Comparison of ENCODE assay signal across 17 cellular contexts in genomic region chr6:47357827-47358226, GRCh38. TPM values are rescaled to one million over a fixed set of nuclear protein-coding genes. Genes with fewer than 3 reads are reported as not detected.
A peak's percentile ranks its signal among the peaks of the same experiment; 100 is the strongest.
DNase-seq lines count a peak whose midpoint lies in the region; ATAC-seq, FAIRE-seq and TF ChIP-seq lines count a peak whose summit lies in the region.
"Had no signal": no experiment of that assay in that cellular context is flagged by ENCODE, and none has a peak within 500 bp of the region (broad histone marks: within the 10 kb centered on the region; RNA-seq: fewer than 3 reads in every experiment).

No MANE protein-coding gene starts in this region.

- no peak for FAIRE-seq in pancreas (lab: Jason Lieb, UNC)
- FAIRE-seq: H54 had no signal

- DNase-seq in CD1c-positive myeloid dendritic cell (ENCODE audit: extremely low spot score) (peak; percentile 69), SW480 (ENCODE audit: low spot score) (no peak), pancreas (no peak), H4 (ENCODE audit: low spot score) (no peak)
- DNase-seq: activated CD4-positive, alpha-beta T cell treated with anti-CD3 and anti-CD28 coated beads, Interleukin-2, amount 50 U/mL, for 1 hour; head of caudate nucleus; Kasumi-1; NCI-H524 treated with DMSO at 0.1 percent for 48 hours; occipital lobe; stimulated activated CD4-positive, alpha-beta T cell treated with anti-CD3 and anti-CD28 coated beads, Interleukin-2, amount 100 ng/mL, for 48 hours had no signal

- no peaks in the 10 kb centered on the region for H3K27me3 ChIP-seq in pancreas
- no peaks in the 10 kb centered on the region for H3K27me3 ChIP-seq in gastroesophageal sphincter

- H3K27ac ChIP-seq in pancreas, result no peak overlapping the region
- H3K27ac ChIP-seq in gastroesophageal sphincter, result no peak overlapping the region
- H3K27ac ChIP-seq: coronary artery had no signal

- H3K4me1 ChIP-seq in pancreas, result no peaks in the 10 kb centered on the region
- H3K4me1 ChIP-seq in gastroesophageal sphincter, result no peaks in the 10 kb centered on the region

- 65 to 68% methylated on average over 2 of the region's 2 CpGs for WGBS in pancreas, 2 donors
- 54 to 100% methylated on average over 1 to 2 of the region's 2 CpGs for WGBS in gastroesophageal sphincter (ENCODE audit: low coverage in 1 of 2), 2 donors

- no peak overlapping the region for H3K4me3 ChIP-seq in pancreas
- H3K4me3 ChIP-seq in gastroesophageal sphincter, result no peak overlapping the region
- H3K4me3 ChIP-seq: coronary artery had no signal

- no peak for TF ChIP-seq POLR2A in gastroesophageal sphincter (IDR thresholded peaks at IDR 0.05)

- no peak for TF ChIP-seq EP300 in gastroesophageal sphincter (IDR thresholded peaks at IDR 0.05)

- intact Hi-C loops in pancreas (cut with DNase I), result no loop called here

- no peak for TF ChIP-seq CTCF in pancreas (IDR thresholded peaks at IDR 0.05)
- TF ChIP-seq CTCF in gastroesophageal sphincter (IDR thresholded peaks at IDR 0.05), result no peak

- H3K36me3 ChIP-seq in pancreas (no peaks in the 10 kb centered on the region), gastroesophageal sphincter (no peaks in the 10 kb centered on the region)

- ATAC-seq in GM19351 (IDR thresholded peaks at IDR 0.05; ENCODE audit: unreplicated experiment) (peak; percentile 63), HG02678 (IDR thresholded peaks at IDR 0.05; ENCODE audit: unreplicated experiment) (peak; percentile 71), HG03442 (IDR thresholded peaks at IDR 0.05; ENCODE audit: unreplicated experiment) (peak; percentile 58), pancreas (no peak), gastroesophageal sphincter (no peak)
- ATAC-seq: activated naive CD4-positive, alpha-beta T cell treated with anti-CD3 and anti-CD28 coated beads, Interleukin-2, amount 50 U/mL, for 72 hours had no signal

- H3K9me3 ChIP-seq in pancreas (no peaks in the 10 kb centered on the region), gastroesophageal sphincter (no peaks in the 10 kb centered on the region)

RNA-seq across cellular contexts. Expression of gene TNFRSF21, which starts 48.1 kb away (rescaled TPM):
- 10 to 100 TPM in 5 of 6 donors, 1 to 10 TPM in 1; 9.9 to 50.1 (median 15.8) TPM for total RNA-seq in pancreas
- polyA plus RNA-seq in pancreas, result 10 to 100 TPM in 1 of 2 donors, 1 to 10 TPM in 1; 9.7 to 24.7 TPM
- total RNA-seq in H4 (2014; rRNA removed; shearing (Covaris generic)), result 6.1 and 7.7 TPM in 2 replicates
- total RNA-seq in gastroesophageal sphincter, result 10 to 100 TPM; 14.3 to 63.8 (median 27.9) TPM

Comparison
In these comparisons a context has a peak if more than half of its experiments do, and no peak if none do; other contexts are left out.
1. ATAC-seq: peak in GM19351 (single experiment), HG02678 (single experiment) and HG03442 (single experiment); none in pancreas (0 of 4) and gastroesophageal sphincter (single experiment).